ENCODE assay signal across 22 cellular contexts in genomic region chr15:59866642-59867041, GRCh38.
DNase-seq lines count a peak whose midpoint lies in the region; ATAC-seq, FAIRE-seq and TF ChIP-seq lines count a peak whose summit lies in the region.
"Had no signal": no experiment of that assay in that cellular context is flagged by ENCODE, and none has a peak within 500 bp of the region (broad histone marks: within the 10 kb centered on the region; RNA-seq: fewer than 3 reads in every experiment).

No MANE protein-coding gene starts in this region.

- WGBS in SK-N-SH (ENCODE audit: low lambda C conversion rate): 12% methylated on average over 4 of the region's 4 CpGs

- no peaks in the 10 kb centered on the region for H3K36me3 Mint-ChIP-seq in chondrocyte (ENCODE audit: low read depth)

- TF ChIP-seq CTCF in SK-N-SH (IDR thresholded peaks at IDR 0.05) (no peak), chondrocyte (IDR thresholded peaks at IDR 0.05) (no peak)

- H4K20me1 ChIP-seq in Karpas-422 (ENCODE audit: insufficient read depth, low read depth, low read length) (no peaks in the 10 kb centered on the region), SK-N-SH (ENCODE audit: insufficient read depth) (no peaks in the 10 kb centered on the region)
- H4K20me1 ChIP-seq: BLaER1 had no signal

- DNase-seq in NCI-H1417 (lab: John Stamatoyannopoulos, UW) (peak in 2 of 3 experiments; percentile 9 to 69), NCI-H1417 treated with DMSO at 0.1 percent for 48 hours (lab: John Stamatoyannopoulos, UW) (no peak), Karpas-422 (peak; percentile 44), SK-N-SH (peak; percentile 40), RCC 7860 (ENCODE audit: low spot score) (no peak), chondrocyte (ENCODE audit: low spot score) (no peak)
- DNase-seq: ACHN; CD4-positive, alpha-beta T cell; COR-L47; EL; GDM1; GOT3; NCI-H1092; NCI-H1436 treated with DMSO at 0.1 percent for 48 hours; NCI-H2081; NCI-H2227 treated with DMSO at 0.1 percent for 48 hours; T-helper 1 cell had no signal

- no peak overlapping the region for H3K27ac Mint-ChIP-seq in chondrocyte (ENCODE audit: unreplicated experiment)
- H3K27ac Mint-ChIP-seq: CD4-positive, alpha-beta T cell had no signal

- FAIRE-seq in RCC 7860 (lab: Jason Lieb, UNC): no peak
- FAIRE-seq: GM12878 had no signal

- ATAC-seq in HG03108 (IDR thresholded peaks at IDR 0.05; ENCODE audit: unreplicated experiment): no peak
- ATAC-seq: GM12878 had no signal

- H3K27ac ChIP-seq in Karpas-422 (ENCODE audit: low read length) (no peak overlapping the region), SK-N-SH (ENCODE audit: low read depth in 2 of 2, low read length in 1 of 2) (peak overlapping the region in 1 of 2 experiments; percentile 82; a peak in 2 of 4 replicates)
- H3K27ac ChIP-seq: 22Rv1, BLaER1 had no signal

- H3K4me2 ChIP-seq in Karpas-422 (ENCODE audit: low read depth, low read length, poor library complexity, severe bottlenecking) (peak overlapping the region; percentile 48), SK-N-SH (no peak overlapping the region)
- H3K4me2 ChIP-seq: BLaER1 had no signal

- CTCF ChIA-PET in SK-N-SH (lab: Yijun Ruan, JAX): no interaction called here

- no peak overlapping the region for H3K4me3 Mint-ChIP-seq in chondrocyte (ENCODE audit: unreplicated experiment)
- H3K4me3 Mint-ChIP-seq: CD4-positive, alpha-beta T cell had no signal

- no peaks in the 10 kb centered on the region for H3K9me3 ChIP-seq in Karpas-422 (ENCODE audit: low read length)
- no peaks in the 10 kb centered on the region for H3K9me3 ChIP-seq in SK-N-SH
- H3K9me3 ChIP-seq: BLaER1, HAP-1 had no signal

- H3K79me2 ChIP-seq in Karpas-422 (ENCODE audit: low read length): no peaks in the 10 kb centered on the region
- H3K79me2 ChIP-seq in SK-N-SH (ENCODE audit: insufficient read depth): no peaks in the 10 kb centered on the region

- no peak for TF ChIP-seq RAD21 in SK-N-SH (IDR thresholded peaks at IDR 0.05; ENCODE audit: low read length)

- H3K4me1 Mint-ChIP-seq in chondrocyte (ENCODE audit: low read depth): no peaks in the 10 kb centered on the region

- POLR2A ChIA-PET in SK-N-SH (lab: Yijun Ruan, JAX): no interaction called here

- peaks cover 11% of the 10 kb centered on the region for H3K27me3 Mint-ChIP-seq in chondrocyte (ENCODE audit: low read depth)

- H3K9ac ChIP-seq in Karpas-422 (ENCODE audit: low read length) (no peak overlapping the region), SK-N-SH (no peak overlapping the region)
- H3K9ac ChIP-seq: BLaER1 had no signal

- no peak overlapping the region for H3K4me3 ChIP-seq in Karpas-422 (ENCODE audit: low read length)
- no peak overlapping the region for H3K4me3 ChIP-seq in SK-N-SH (ENCODE audit: low read depth in 2 of 2, low read length in 1 of 2)
- H3K4me3 ChIP-seq: BLaER1, GM12878, HAP-1 had no signal

- H3K4me1 ChIP-seq in Karpas-422 (ENCODE audit: low read length) (peaks cover 18% of the 10 kb centered on the region), SK-N-SH (ENCODE audit: control insufficient read depth in 1 of 2, insufficient read depth in 2 of 2, low read depth in 1 of 2, low read length in 1 of 2) (peaks cover 0 to 7% of the 10 kb centered on the region in 2 experiments; a peak in 2 of 4 replicates)
- H3K4me1 ChIP-seq: BLaER1, HAP-1 had no signal

- no peaks in the 10 kb centered on the region for H3K36me3 ChIP-seq in Karpas-422 (ENCODE audit: insufficient read depth, low read length)
- no peaks in the 10 kb centered on the region for H3K36me3 ChIP-seq in SK-N-SH (replicated peaks in 1 of 2; ENCODE audit: control insufficient read depth in 1 of 2, insufficient read depth in 2 of 2, low read length in 1 of 2)
- H3K36me3 ChIP-seq: BLaER1, HAP-1 had no signal

- no peaks in the 10 kb centered on the region for H3K9me3 Mint-ChIP-seq in chondrocyte (ENCODE audit: low read depth)
- H3K9me3 Mint-ChIP-seq: CD4-positive, alpha-beta T cell had no signal

- TF ChIP-seq EP300 in SK-N-SH (IDR thresholded peaks at IDR 0.05; ENCODE audit: borderline replicate concordance in 1 of 2, low read depth in 1 of 2, low read length in 1 of 2): peak in 1 of 2 experiments; percentile 92; a peak in 2 of 4 replicates

- H3K27me3 ChIP-seq in Karpas-422 (ENCODE audit: low read length) (no peaks in the 10 kb centered on the region), SK-N-SH (ENCODE audit: insufficient read depth) (no peaks in the 10 kb centered on the region)
- H3K27me3 ChIP-seq: BLaER1 had no signal

- H2AFZ ChIP-seq in Karpas-422 (ENCODE audit: low read length): no peak overlapping the region
- no peak overlapping the region for H2AFZ ChIP-seq in SK-N-SH (ENCODE audit: low read depth)

- no peaks in the 10 kb centered on the region for H3F3A ChIP-seq in SK-N-SH (replicated peaks; ENCODE audit: insufficient read depth)

- H3K9me2 ChIP-seq in Karpas-422 (replicated peaks; ENCODE audit: insufficient read depth, low read length): no peaks in the 10 kb centered on the region
- H3K9me2 ChIP-seq in SK-N-SH: no peaks in the 10 kb centered on the region

TF ChIP-seq in SK-N-SH, 30 proteins besides CTCF, POLR2A, EP300 and RAD21 (continues in another document):
- TF ChIP-seq, protein P1, sequence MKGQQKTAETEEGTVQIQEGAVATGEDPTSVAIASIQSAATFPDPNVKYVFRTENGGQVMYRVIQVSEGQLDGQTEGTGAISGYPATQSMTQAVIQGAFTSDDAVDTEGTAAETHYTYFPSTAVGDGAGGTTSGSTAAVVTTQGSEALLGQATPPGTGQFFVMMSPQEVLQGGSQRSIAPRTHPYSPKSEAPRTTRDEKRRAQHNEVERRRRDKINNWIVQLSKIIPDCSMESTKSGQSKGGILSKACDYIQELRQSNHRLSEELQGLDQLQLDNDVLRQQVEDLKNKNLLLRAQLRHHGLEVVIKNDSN (IDR thresholded peaks at IDR 0.05; ENCODE audit: borderline replicate concordance, low read depth): no peak
- TF ChIP-seq NRF1 (IDR thresholded peaks at IDR 0.05; ENCODE audit: low read depth, low read length) (no peak), YY1 (IDR thresholded peaks at IDR 0.05; ENCODE audit: low read depth) (no peak), NFIC (IDR thresholded peaks at IDR 0.05; ENCODE audit: borderline replicate concordance) (no peak), ZBTB33 (IDR thresholded peaks at IDR 0.05; ENCODE audit: borderline replicate concordance, low read depth) (no peak), POLR2AphosphoS5 (IDR thresholded peaks at IDR 0.05; ENCODE audit: low read depth, low read length) (no peak), FOXJ3 (CRISPR knock-in tag; IDR thresholded peaks at IDR 0.05) (no peak), TEAD4 (IDR thresholded peaks at IDR 0.05; ENCODE audit: borderline replicate concordance, insufficient read depth) (no peak), MAX (IDR thresholded peaks at IDR 0.05; ENCODE audit: low read depth) (no peak), TCF12 (IDR thresholded peaks at IDR 0.05) (no peak), TAF1 (IDR thresholded peaks at IDR 0.05; ENCODE audit: borderline replicate concordance, low read depth, low read length) (no peak), FOXM1 (IDR thresholded peaks at IDR 0.05; ENCODE audit: low read depth) (no peak), RCOR1 (IDR thresholded peaks at IDR 0.05; ENCODE audit: low read length) (peak; percentile 62; the same call in 1 of the 2 replicates)
- TF ChIP-seq, protein P2, sequence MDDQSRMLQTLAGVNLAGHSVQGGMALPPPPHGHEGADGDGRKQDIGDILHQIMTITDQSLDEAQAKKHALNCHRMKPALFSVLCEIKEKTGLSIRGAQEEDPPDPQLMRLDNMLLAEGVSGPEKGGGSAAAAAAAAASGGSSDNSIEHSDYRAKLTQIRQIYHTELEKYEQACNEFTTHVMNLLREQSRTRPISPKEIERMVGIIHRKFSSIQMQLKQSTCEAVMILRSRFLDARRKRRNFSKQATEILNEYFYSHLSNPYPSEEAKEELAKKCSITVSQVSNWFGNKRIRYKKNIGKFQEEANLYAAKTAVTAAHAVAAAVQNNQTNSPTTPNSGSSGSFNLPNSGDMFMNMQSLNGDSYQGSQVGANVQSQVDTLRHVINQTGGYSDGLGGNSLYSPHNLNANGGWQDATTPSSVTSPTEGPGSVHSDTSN (IDR thresholded peaks at IDR 0.05): no peak
- TF ChIP-seq, protein P3, sequence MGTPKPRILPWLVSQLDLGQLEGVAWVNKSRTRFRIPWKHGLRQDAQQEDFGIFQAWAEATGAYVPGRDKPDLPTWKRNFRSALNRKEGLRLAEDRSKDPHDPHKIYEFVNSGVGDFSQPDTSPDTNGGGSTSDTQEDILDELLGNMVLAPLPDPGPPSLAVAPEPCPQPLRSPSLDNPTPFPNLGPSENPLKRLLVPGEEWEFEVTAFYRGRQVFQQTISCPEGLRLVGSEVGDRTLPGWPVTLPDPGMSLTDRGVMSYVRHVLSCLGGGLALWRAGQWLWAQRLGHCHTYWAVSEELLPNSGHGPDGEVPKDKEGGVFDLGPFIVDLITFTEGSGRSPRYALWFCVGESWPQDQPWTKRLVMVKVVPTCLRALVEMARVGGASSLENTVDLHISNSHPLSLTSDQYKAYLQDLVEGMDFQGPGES (IDR thresholded peaks at IDR 0.05; ENCODE audit: low read depth, low read length): no peak
- TF ChIP-seq, protein P4, sequence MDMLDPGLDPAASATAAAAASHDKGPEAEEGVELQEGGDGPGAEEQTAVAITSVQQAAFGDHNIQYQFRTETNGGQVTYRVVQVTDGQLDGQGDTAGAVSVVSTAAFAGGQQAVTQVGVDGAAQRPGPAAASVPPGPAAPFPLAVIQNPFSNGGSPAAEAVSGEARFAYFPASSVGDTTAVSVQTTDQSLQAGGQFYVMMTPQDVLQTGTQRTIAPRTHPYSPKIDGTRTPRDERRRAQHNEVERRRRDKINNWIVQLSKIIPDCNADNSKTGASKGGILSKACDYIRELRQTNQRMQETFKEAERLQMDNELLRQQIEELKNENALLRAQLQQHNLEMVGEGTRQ (IDR thresholded peaks at IDR 0.05; ENCODE audit: borderline replicate concordance, low read depth, low read length): no peak

Comparison
In these comparisons a context has a peak if more than half of its experiments do, and no peak if none do; other contexts are left out.
1. DNase-seq: peak in NCI-H1417 (2 of 3), Karpas-422 (single experiment) and SK-N-SH (single experiment); none in NCI-H1417 treated with DMSO at 0.1 percent for 48 hours (single experiment), RCC 7860 (single experiment) and chondrocyte (single experiment).